Comparison of ENCODE assay signal across 19 cellular contexts in the genomic region with DNA sequence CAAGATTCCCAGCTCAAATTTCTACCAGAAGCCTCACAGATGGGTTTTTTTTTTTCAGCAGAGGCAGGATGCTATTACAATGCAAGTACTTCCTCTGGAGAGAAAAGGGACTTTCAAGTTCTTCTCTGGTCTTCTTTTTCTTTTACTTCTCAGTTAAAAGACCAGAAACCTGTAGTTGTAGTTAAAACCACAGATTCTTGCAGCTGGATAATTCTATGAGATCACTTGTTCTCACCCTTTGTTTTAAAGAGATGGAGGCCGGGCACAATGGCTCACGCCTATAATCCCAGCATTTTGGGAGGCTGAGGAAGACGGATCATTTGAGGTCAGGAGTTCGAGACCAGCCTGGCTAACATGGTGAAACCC. TPM values are rescaled to one million over a fixed set of nuclear protein-coding genes. Genes with fewer than 3 reads are reported as not detected.
DNase-seq lines count a peak whose midpoint lies in the region; ATAC-seq lines count a peak whose summit lies in the region.
"Had no signal": no experiment of that assay in that cellular context is flagged by ENCODE, and none has a peak within 500 bp of the region (broad histone marks: within the 10 kb centered on the region; RNA-seq: fewer than 3 reads in every experiment).

No MANE protein-coding gene starts in this region.

- no peaks in the 10 kb centered on the region for H3K9me3 ChIP-seq in T-helper 17 cell (ENCODE audit: control insufficient read depth, low read length, poor library complexity, severe bottlenecking)
- H3K9me3 ChIP-seq: BE2C had no signal

- no peaks in the 10 kb centered on the region for H3K4me1 Mint-ChIP-seq in T-helper 17 cell
- H3K4me1 Mint-ChIP-seq: naive thymus-derived CD4-positive, alpha-beta T cell had no signal

- H3K4me3 Mint-ChIP-seq in T-helper 17 cell = no peak overlapping the region
- H3K4me3 Mint-ChIP-seq: naive thymus-derived CD4-positive, alpha-beta T cell had no signal

- DNase-seq in NK-92 treated with Interleukin-12 subunit alpha and Interleukin-12 subunit beta, amount 100 ng/mL, for 24 hours (lab: John Stamatoyannopoulos, UW) = no peak
- DNase-seq in T-helper 17 cell = no peak
- no peak for DNase-seq in NCI-H187 (lab: John Stamatoyannopoulos, UW)
- no peak for DNase-seq in sciatic nerve (ENCODE audit: low spot score)
- DNase-seq: activated CD4-positive, alpha-beta T cell treated with anti-CD3 and anti-CD28 coated beads for 1 hour; activated T-cell treated with anti-CD3 and anti-CD28 coated beads for 4 hours; amygdala; BE2C; head of caudate nucleus; left colon; naive thymus-derived CD4-positive, alpha-beta T cell; NCI-H1417 treated with DMSO at 0.1 percent for 48 hours; NCI-H510A treated with DMSO at 0.1 percent for 48 hours; stimulated activated naive CD4-positive, alpha-beta T cell; T-helper 1 cell had no signal

- no peaks in the 10 kb centered on the region for H3K36me3 Mint-ChIP-seq in T-helper 17 cell (ENCODE audit: low read depth)
- H3K36me3 Mint-ChIP-seq: naive thymus-derived CD4-positive, alpha-beta T cell had no signal

- H3K27me3 Mint-ChIP-seq in T-helper 17 cell = peaks cover 52% of the 10 kb centered on the region

- ATAC-seq in GM18520 (IDR thresholded peaks at IDR 0.05; ENCODE audit: unreplicated experiment) (peak; percentile 76), GM21381 (IDR thresholded peaks at IDR 0.05; ENCODE audit: unreplicated experiment) (peak; percentile 77), HG02884 (IDR thresholded peaks at IDR 0.05; ENCODE audit: unreplicated experiment) (peak; percentile 68), HG03565 (IDR thresholded peaks at IDR 0.05; ENCODE audit: unreplicated experiment) (peak; percentile 79), T-helper 17 cell (no peak), sciatic nerve (no peak)
- ATAC-seq: left colon; naive thymus-derived CD4-positive, alpha-beta T cell had no signal

- no peak overlapping the region for H3K27ac Mint-ChIP-seq in T-helper 17 cell
- H3K27ac Mint-ChIP-seq: naive thymus-derived CD4-positive, alpha-beta T cell had no signal

- intact Hi-C loops in sciatic nerve (cut with DNase I) = no loop called here

RNA-seq across cellular contexts. Expression of a gene that starts 47.6 kb away (rescaled TPM):
- total RNA-seq in T-helper 17 cell (not detected), sciatic nerve (4.9 TPM)
- total RNA-seq: naive thymus-derived CD4-positive, alpha-beta T cell had no signal

Comparison
In these comparisons a context has a peak if more than half of its experiments do, and no peak if none do; other contexts are left out.
1. ATAC-seq: peak in GM18520 (single experiment), GM21381 (single experiment), HG02884 (single experiment) and HG03565 (single experiment); none in T-helper 17 cell (single experiment) and sciatic nerve (single experiment).